28 cellular contexts compared by ENCODE assay signal in genomic region chr11:131005829-131006228, GRCh38.
"Had no signal": no experiment of that assay in that cellular context is flagged by ENCODE, and none has a peak within 500 bp of the region (broad histone marks: within the 10 kb centered on the region; RNA-seq: fewer than 3 reads in every experiment).

No MANE protein-coding gene starts in this region.

- H3K4me3 Mint-ChIP-seq: stimulated activated effector memory CD8-positive, alpha-beta T cell treated with anti-CD3 and anti-CD28 coated beads, Interleukin-12 subunit alpha, Interleukin-12 subunit beta, amount 100 ng/mL, for 72 hours; stimulated activated memory B cell treated with anti-CD40 and anti-IgM and Interleukin-4, amounts not matched to agents 10 μg/mL and 1 μg/mL and 100 μg/mL, for 72 hours; stimulated activated naive B cell treated with anti-CD40 and anti-IgM and Interleukin-4, amounts not matched to agents 10 μg/mL and 1 μg/mL and 100 μg/mL, for 72 hours; stimulated activated naive CD8-positive, alpha-beta T cell treated with anti-CD3 and anti-CD28 coated beads, Interleukin-15, amount 100 ng/mL, for 72 hours; stimulated activated naive CD8-positive, alpha-beta T cell treated with anti-CD3 and anti-CD28 coated beads, Interleukin-15, Interleukin-2, amounts not matched to agents 100 ng/mL and 50 ng/mL, for 24 hours; type B pancreatic cell had no signal

- H3K36me3 ChIP-seq: stomach, suprapubic skin, thoracic aorta, thyroid gland, tibial artery, tibial nerve, transverse colon, upper lobe of left lung, upper lobe of right lung, uterus, vagina had no signal

- ATAC-seq: stimulated activated effector memory CD8-positive, alpha-beta T cell treated with anti-CD3 and anti-CD28 coated beads, Interleukin-12 subunit alpha, Interleukin-12 subunit beta, amount 100 ng/mL, for 72 hours; stimulated activated memory B cell treated with anti-CD40 and anti-IgM and Interleukin-4, amounts not matched to agents 10 μg/mL and 1 μg/mL and 100 μg/mL, for 72 hours; stimulated activated naive B cell treated with anti-CD40 and anti-IgM and Interleukin-4, amounts not matched to agents 10 μg/mL and 1 μg/mL and 100 μg/mL, for 72 hours; stimulated activated naive CD8-positive, alpha-beta T cell treated with anti-CD3 and anti-CD28 coated beads, Interleukin-15, amount 100 ng/mL, for 72 hours; stimulated activated naive CD8-positive, alpha-beta T cell treated with anti-CD3 and anti-CD28 coated beads, Interleukin-15, Interleukin-2, amounts not matched to agents 100 U/mL and 50 U/mL, for 24 hours; upper lobe of right lung had no signal

- H3K9me3 Mint-ChIP-seq: stimulated activated naive CD8-positive, alpha-beta T cell treated with anti-CD3 and anti-CD28 coated beads, Interleukin-15, Interleukin-2, amounts not matched to agents 100 ng/mL and 50 ng/mL, for 24 hours; type B pancreatic cell had no signal

- H3K27me3 Mint-ChIP-seq: stimulated activated memory B cell treated with anti-CD40 and anti-IgM and Interleukin-4, amounts not matched to agents 10 μg/mL and 1 μg/mL and 100 μg/mL, for 72 hours; stimulated activated naive B cell treated with anti-CD40 and anti-IgM and Interleukin-4, amounts not matched to agents 10 μg/mL and 1 μg/mL and 100 μg/mL, for 72 hours; stimulated activated naive CD8-positive, alpha-beta T cell treated with anti-CD3 and anti-CD28 coated beads, Interleukin-15, amount 100 ng/mL, for 72 hours had no signal

- H3K27ac Mint-ChIP-seq: stimulated activated effector memory CD8-positive, alpha-beta T cell treated with anti-CD3 and anti-CD28 coated beads, Interleukin-12 subunit alpha, Interleukin-12 subunit beta, amount 100 ng/mL, for 72 hours; stimulated activated memory B cell treated with anti-CD40 and anti-IgM and Interleukin-4, amounts not matched to agents 10 μg/mL and 1 μg/mL and 100 μg/mL, for 72 hours; stimulated activated naive B cell treated with anti-CD40 and anti-IgM and Interleukin-4, amounts not matched to agents 10 μg/mL and 1 μg/mL and 100 μg/mL, for 72 hours; stimulated activated naive CD8-positive, alpha-beta T cell treated with anti-CD3 and anti-CD28 coated beads, Interleukin-15, amount 100 ng/mL, for 72 hours; stimulated activated naive CD8-positive, alpha-beta T cell treated with anti-CD3 and anti-CD28 coated beads, Interleukin-15, Interleukin-2, amounts not matched to agents 100 ng/mL and 50 ng/mL, for 24 hours; type B pancreatic cell had no signal

- H3K4me1 ChIP-seq: stomach, suprapubic skin, testis, thyroid gland, tibial artery, tibial nerve, transverse colon, upper lobe of left lung, upper lobe of right lung, uterus, vagina had no signal

- H3K4me3 ChIP-seq: stomach, suprapubic skin, testis, thoracic aorta, thyroid gland, tibial artery, tibial nerve, transverse colon, upper lobe of left lung, upper lobe of right lung, uterus, vagina had no signal

- H3K27me3 ChIP-seq: stomach, suprapubic skin, testis, thyroid gland, tibial artery, tibial nerve, transverse colon, upper lobe of left lung, upper lobe of right lung, uterus, vagina had no signal

- H3K36me3 Mint-ChIP-seq: stimulated activated effector memory CD8-positive, alpha-beta T cell treated with anti-CD3 and anti-CD28 coated beads, Interleukin-12 subunit alpha, Interleukin-12 subunit beta, amount 100 ng/mL, for 72 hours; stimulated activated memory B cell treated with anti-CD40 and anti-IgM and Interleukin-4, amounts not matched to agents 10 μg/mL and 1 μg/mL and 100 μg/mL, for 72 hours; type B pancreatic cell had no signal

- H3K4me1 Mint-ChIP-seq: stimulated activated effector memory CD8-positive, alpha-beta T cell treated with anti-CD3 and anti-CD28 coated beads, Interleukin-12 subunit alpha, Interleukin-12 subunit beta, amount 100 ng/mL, for 72 hours; stimulated activated memory B cell treated with anti-CD40 and anti-IgM and Interleukin-4, amounts not matched to agents 10 μg/mL and 1 μg/mL and 100 μg/mL, for 72 hours; stimulated activated naive B cell treated with anti-CD40 and anti-IgM and Interleukin-4, amounts not matched to agents 10 μg/mL and 1 μg/mL and 100 μg/mL, for 72 hours; stimulated activated naive CD8-positive, alpha-beta T cell treated with anti-CD3 and anti-CD28 coated beads, Interleukin-15, amount 100 ng/mL, for 72 hours had no signal

- H3K27ac ChIP-seq: stomach, suprapubic skin, testis, thoracic aorta, thyroid gland, tibial artery, tibial nerve, transverse colon, upper lobe of left lung, upper lobe of right lung, uterus, vagina had no signal

- H3K9me3 ChIP-seq: suprapubic skin, testis, thoracic aorta, thyroid gland, transverse colon, upper lobe of left lung, upper lobe of right lung, vagina had no signal

- DNase-seq: stimulated activated CD4-positive, alpha-beta T cell treated with anti-CD3 and anti-CD28 coated beads, Interleukin-2, amount 100 ng/mL, for 48 hours; stimulated activated CD4-positive, alpha-beta T cell treated with anti-CD3 and anti-CD28 coated beads, Interleukin-4, amount 100 ng/mL, for 1 hour; stimulated activated CD4-positive, alpha-beta T cell treated with anti-CD3 and anti-CD28 coated beads, Interleukin-4, amount 100 ng/mL, for 24 hours; stimulated activated CD4-positive, alpha-beta T cell treated with anti-CD3 and anti-CD28 coated beads, Interleukin-4, amount 100 ng/mL, for 4 hours; stimulated activated CD8-positive, alpha-beta memory T cell treated with anti-CD3 and anti-CD28 coated beads, Interleukin-4, amount 100 ng/mL, for 48 hours; stimulated activated naive B cell treated with anti-CD40 and anti-IgM and Interleukin-4, amounts not matched to agents 10 μg/mL and 1 μg/mL and 100 μg/mL, for 72 hours; stimulated activated naive CD4-positive, alpha-beta T cell; stimulated activated naive CD4-positive, alpha-beta T cell treated with Interleukin-2 at 50 U/mL for 16 hours; stimulated activated naive CD8-positive, alpha-beta T cell treated with anti-CD3 and anti-CD28 coated beads, Interleukin-15, amount 100 ng/mL, for 72 hours; stimulated activated naive CD8-positive, alpha-beta T cell treated with anti-CD3 and anti-CD28 coated beads, Interleukin-15, Interleukin-2, amounts not matched to agents 100 U/mL and 50 U/mL, for 24 hours; stomach; substantia nigra; testis; thyroid gland; tibial artery; transverse colon; trophoblast cell; upper lobe of left lung; upper lobe of right lung; uterus had no signal
